Comparison of ENCODE assay signal across 9 cellular contexts in genomic region chr5:149452665-149453617, GRCh38.
DNase-seq lines count a peak whose midpoint lies in the region; ATAC-seq and TF ChIP-seq lines count a peak whose summit lies in the region.
"Had no signal": no experiment of that assay in that cellular context is flagged by ENCODE, and none has a peak within 500 bp of the region (broad histone marks: within the 10 kb centered on the region; RNA-seq: fewer than 3 reads in every experiment).

No MANE protein-coding gene starts in this region.

- peaks cover 21 to 77% (median 65%) of the 10 kb centered on the region in 5 donors for H3K4me1 ChIP-seq in subcutaneous abdominal adipose tissue (ENCODE audit: control insufficient read depth in 5 of 5, insufficient read depth in 5 of 5, low read length in 5 of 5)

- H3K36me3 ChIP-seq in subcutaneous abdominal adipose tissue (ENCODE audit: control insufficient read depth in 5 of 5, insufficient read depth in 5 of 5, low read length in 5 of 5) = no peaks in the 10 kb centered on the region

- DNase-seq in HT-29 (ENCODE audit: low spot score) (peak; percentile 52), choroid plexus epithelial cell (ENCODE audit: low read depth) (peak; percentile 96), immature natural killer cell (no peak), NCI-H1048 (lab: John Stamatoyannopoulos, UW) (no peak)
- no peak for DNase-seq in stimulated activated CD4-positive, alpha-beta T cell treated with anti-CD3 and anti-CD28 coated beads, Interleukin-4, amount 100 ng/mL, for 4 hours
- DNase-seq: activated CD8-positive, alpha-beta memory T cell treated with anti-CD3 and anti-CD28 coated beads for 24 hours had no signal

- H3K36me3 Mint-ChIP-seq in immature natural killer cell = no peaks in the 10 kb centered on the region

- peak overlapping the region in 1 of 6 donors; percentile 69 for H3K27ac Mint-ChIP-seq in immature natural killer cell

- H3K4me3 Mint-ChIP-seq in immature natural killer cell = no peak overlapping the region

- no peak for ATAC-seq in GM21447 (IDR thresholded peaks at IDR 0.05; ENCODE audit: unreplicated experiment)

- no peaks in the 10 kb centered on the region for H3K9me3 Mint-ChIP-seq in immature natural killer cell

- H3K27me3 Mint-ChIP-seq in immature natural killer cell (ENCODE audit: low read depth in 3 of 3) = peaks cover 0 to 5% (median 0%) of the 10 kb centered on the region in 3 donors

- H3K27ac ChIP-seq in layer of hippocampus (ENCODE audit: low read depth, low read length) = peak overlapping the region; percentile 8
- peak overlapping the region; percentile 86 for H3K27ac ChIP-seq in subcutaneous abdominal adipose tissue (ENCODE audit: low read depth, low read length)

- peak; percentile 35 for TF ChIP-seq CTCF in choroid plexus epithelial cell (conservative IDR thresholded peaks at IDR 0.05; ENCODE audit: low read depth, low read length)

- H3K4me3 ChIP-seq in choroid plexus epithelial cell (ENCODE audit: low read depth, low read length) (no peak overlapping the region), subcutaneous abdominal adipose tissue (ENCODE audit: low read depth in 1 of 5, low read length in 5 of 5) (peak overlapping the region in 1 of 5 donors; percentile 25)

- peak overlapping the region in 3 of 5 donors; percentile 14 to 38 (median 30) for H3K9ac ChIP-seq in subcutaneous abdominal adipose tissue (ENCODE audit: low read length in 5 of 5)

- no peaks in the 10 kb centered on the region for H3K27me3 ChIP-seq in layer of hippocampus (ENCODE audit: control insufficient read depth, insufficient read depth, low read length)
- no peaks in the 10 kb centered on the region for H3K27me3 ChIP-seq in subcutaneous abdominal adipose tissue (ENCODE audit: control insufficient read depth in 5 of 5, insufficient read depth in 4 of 5, low read length in 5 of 5)

- no peaks in the 10 kb centered on the region for H3K4me1 Mint-ChIP-seq in immature natural killer cell

- H3K9me3 ChIP-seq in subcutaneous abdominal adipose tissue (ENCODE audit: control insufficient read depth in 5 of 5, low read length in 5 of 5) = no peaks in the 10 kb centered on the region

Comparison
In these comparisons a context has a peak if more than half of its experiments do, and no peak if none do; other contexts are left out.
1. DNase-seq: peak in HT-29 (single experiment) and choroid plexus epithelial cell (single experiment); none in immature natural killer cell (0 of 3), NCI-H1048 (single experiment) and stimulated activated CD4-positive, alpha-beta T cell treated with anti-CD3 and anti-CD28 coated beads, Interleukin-4, amount 100 ng/mL, for 4 hours (0 of 2).